ENCODE assay signal across 4 cellular contexts in the genomic region with DNA sequence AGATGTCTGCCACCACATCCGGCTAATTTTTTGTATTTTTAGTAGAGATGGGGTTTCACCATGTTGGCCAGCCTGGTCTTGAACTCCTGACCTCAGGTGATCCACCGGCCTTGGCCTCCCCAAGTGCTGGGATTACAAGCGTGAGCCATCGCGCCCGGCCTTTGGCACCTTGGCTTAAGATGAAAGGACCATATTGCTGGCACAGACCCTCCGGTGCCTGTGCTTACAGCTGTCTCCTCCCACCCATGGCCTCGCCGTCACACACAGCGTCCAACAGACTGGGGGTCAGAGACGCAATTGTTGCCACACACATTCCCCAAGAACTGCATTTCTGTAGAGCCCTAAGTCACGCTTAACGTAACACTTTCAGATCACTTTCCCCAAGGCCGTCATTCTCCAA. TPM values are rescaled to one million over a fixed set of nuclear protein-coding genes. Genes with fewer than 3 reads are reported as not detected.
"Had no signal": no experiment of that assay in that cellular context is flagged by ENCODE, and none has a peak within 500 bp of the region (broad histone marks: within the 10 kb centered on the region; RNA-seq: fewer than 3 reads in every experiment).

No MANE protein-coding gene starts in this region.

RNA-seq across cellular contexts. Expression of gene DRD1, which starts 2.4 kb away (rescaled TPM):
- total RNA-seq: HT-29, HT1080, K562 had no signal
- polyA plus RNA-seq: IgD-negative memory B cell, K562 had no signal
